ENCODE assay signal across 10 cellular contexts in genomic region chr18:10010611-10011015, GRCh38.
DNase-seq lines count a peak whose midpoint lies in the region; ATAC-seq and TF ChIP-seq lines count a peak whose summit lies in the region.
"Had no signal": no experiment of that assay in that cellular context is flagged by ENCODE, and none has a peak within 500 bp of the region (broad histone marks: within the 10 kb centered on the region; RNA-seq: fewer than 3 reads in every experiment).

No MANE protein-coding gene starts in this region.

- H4K20me1 ChIP-seq in BLaER1 treated with 17β-estradiol and CSF1 and Interleukin-3, amounts not matched to agents 10 nM and 100 nM, result no peaks in the 10 kb centered on the region

- ATAC-seq in heart left ventricle (peak; percentile 83 to 93 (median 88)), GM21423 (IDR thresholded peaks at IDR 0.05; ENCODE audit: unreplicated experiment) (no peak), HG02642 (IDR thresholded peaks at IDR 0.05; ENCODE audit: poor library complexity, unreplicated experiment) (no peak), GM21619 (IDR thresholded peaks at IDR 0.05; ENCODE audit: unreplicated experiment) (no peak), HG02571 (IDR thresholded peaks at IDR 0.05; ENCODE audit: unreplicated experiment) (no peak)

- no peak overlapping the region for H3K9ac ChIP-seq in BLaER1 treated with 17β-estradiol and CSF1 and Interleukin-3, amounts not matched to agents 10 nM and 100 nM

- WGBS in heart left ventricle, 4 donors, result 11 to 27% (median 14%) methylated on average over 6 of the region's 6 CpGs

- TF ChIP-seq POLR2A in heart left ventricle (IDR thresholded peaks at IDR 0.05), result peak in 1 of 2 donors; percentile 27

- peak overlapping the region in 10 of 11 experiments; percentile 9 to 96 (median 42); a peak in 14 of 22 replicates for H3K4me2 ChIP-seq in BLaER1 treated with 17β-estradiol and CSF1 and Interleukin-3, amounts not matched to agents 10 nM and 100 nM

- H3K36me3 ChIP-seq in BLaER1 treated with 17β-estradiol and CSF1 and Interleukin-3, amounts not matched to agents 10 nM and 100 nM, result no peaks in the 10 kb centered on the region
- H3K36me3 ChIP-seq in heart left ventricle, result no peaks in the 10 kb centered on the region

- TF ChIP-seq CTCF in heart left ventricle (IDR thresholded peaks at IDR 0.05), result no peak

- H3K9me3 ChIP-seq in BLaER1 treated with 17β-estradiol and CSF1 and Interleukin-3, amounts not matched to agents 10 nM and 100 nM (replicated peaks in 1 of 11), result peaks cover 0 to 4% (median 0%) of the 10 kb centered on the region in 11 experiments; a peak in 1 of 22 replicates
- H3K9me3 ChIP-seq in heart left ventricle, result no peaks in the 10 kb centered on the region

- H3K4me1 ChIP-seq in BLaER1 treated with 17β-estradiol and CSF1 and Interleukin-3, amounts not matched to agents 10 nM and 100 nM, result peaks cover 57 to 67% (median 62%) of the 10 kb centered on the region in 10 experiments
- peaks cover 0 to 53% (median 37%) of the 10 kb centered on the region in 12 donors for H3K4me1 ChIP-seq in heart left ventricle

- intact Hi-C loops in heart left ventricle (cut with DNase I), result loop anchor here in 2 of 10 donors (10.0 kb wide), 2 partner anchors 434 to 504 kb away; no protein-coding TSS in a partner anchor

- no peak overlapping the region for H3K4me3 ChIP-seq in BLaER1 treated with 17β-estradiol and CSF1 and Interleukin-3, amounts not matched to agents 10 nM and 100 nM
- H3K4me3 ChIP-seq in heart left ventricle, result no peak overlapping the region

- no peaks in the 10 kb centered on the region for H3K27me3 ChIP-seq in BLaER1 treated with 17β-estradiol and CSF1 and Interleukin-3, amounts not matched to agents 10 nM and 100 nM
- H3K27me3 ChIP-seq in heart left ventricle, result no peaks in the 10 kb centered on the region

- DNase-seq in amniotic epithelial cell (ENCODE audit: low read depth) (peak; percentile 100), heart left ventricle (peak in 4 of 5 donors; percentile 74 to 83 (median 80)), pulmonary artery endothelial cell (ENCODE audit: low read depth, low spot score) (peak; percentile 7)
- DNase-seq: DMS79 treated with DMSO at 0.1 percent for 48 hours, Kasumi-1 had no signal

- no peak overlapping the region for H3K27ac ChIP-seq in BLaER1 treated with 17β-estradiol and CSF1 and Interleukin-3, amounts not matched to agents 10 nM and 100 nM
- H3K27ac ChIP-seq in heart left ventricle, result peak overlapping the region; percentile 50 to 95 (median 81)

Comparison
In these comparisons a context has a peak if more than half of its experiments do, and no peak if none do; other contexts are left out.
1. H3K27ac ChIP-seq: peak in heart left ventricle (12 of 12); none in BLaER1 treated with 17β-estradiol and CSF1 and Interleukin-3, amounts not matched to agents 10 nM and 100 nM (0 of 11).
2. DNase-seq: peak in every context shown above with its lines; median percentile 100 in amniotic epithelial cell; 80 in heart left ventricle; 7 in pulmonary artery endothelial cell.
3. ATAC-seq: peak in heart left ventricle (4 of 4); none in GM21423 (single experiment), HG02642 (single experiment), GM21619 (single experiment) and HG02571 (single experiment).